1 cellular context compared by ENCODE assay signal in the genomic region with DNA sequence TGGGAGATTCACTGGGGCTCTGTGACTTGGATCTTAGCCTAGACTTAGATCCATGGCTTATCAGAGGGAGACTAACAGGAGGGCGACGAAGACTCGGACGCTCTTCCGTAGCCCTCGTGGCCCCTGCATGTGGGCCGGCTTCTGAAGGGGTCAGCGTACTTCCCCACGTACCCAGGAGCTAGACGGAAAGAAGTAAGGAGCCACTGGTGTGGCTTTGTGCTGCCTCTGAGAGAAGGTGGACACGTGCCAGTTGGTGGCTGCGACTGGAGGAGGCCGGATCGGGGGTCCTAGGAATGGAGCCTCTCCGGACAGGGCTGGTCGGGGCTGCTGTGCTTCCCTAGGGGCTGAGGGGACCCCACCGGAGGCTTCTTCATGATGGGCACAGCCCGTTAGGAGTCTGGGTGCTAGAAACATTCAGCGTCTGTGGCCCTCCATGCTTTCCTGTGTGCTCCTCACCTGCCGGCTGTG.
TF ChIP-seq lines count a peak whose summit lies in the region.

No MANE protein-coding gene starts in this region.

TF ChIP-seq in GM12891, 5 proteins besides CTCF, POLR2A, EP300 and RAD21:
- no peak for TF ChIP-seq SPI1 (IDR thresholded peaks at IDR 0.05; ENCODE audit: low read depth, low read length)
- TF ChIP-seq TAF1 (IDR thresholded peaks at IDR 0.05; ENCODE audit: low read depth, low read length) = no peak
- TF ChIP-seq PAX5 (IDR thresholded peaks at IDR 0.05; ENCODE audit: insufficient read depth, low read length, severe bottlenecking) = no peak
- TF ChIP-seq POLR2AphosphoS5 (IDR thresholded peaks at IDR 0.05; ENCODE audit: low read depth, low read length) = no peak
- no peak for TF ChIP-seq POU2F2 (IDR thresholded peaks at IDR 0.05; ENCODE audit: low read depth, low read length)
